ENCODE assay signal across 1 cellular context in the genomic region with DNA sequence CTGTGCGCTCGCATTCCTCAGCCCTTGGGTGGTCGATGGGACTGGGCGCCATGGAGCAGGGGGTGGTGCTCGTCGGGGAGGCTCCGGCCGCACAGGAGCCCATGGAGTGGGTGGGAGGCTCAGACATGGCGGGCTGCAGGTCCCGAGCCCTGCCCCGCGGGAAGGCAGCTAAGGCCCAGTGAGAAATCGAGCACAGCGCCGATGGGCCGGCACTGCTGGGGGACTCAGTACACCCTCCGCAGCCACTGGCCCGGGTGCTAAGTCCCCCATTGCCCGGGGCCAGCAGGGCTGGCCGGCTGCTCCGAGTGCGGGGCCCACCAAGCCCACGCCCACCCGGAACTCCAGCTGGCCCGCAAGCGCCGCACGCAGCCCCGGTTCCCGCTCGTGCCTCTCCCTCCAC.
DNase-seq lines count a peak whose midpoint lies in the region.
"Not testable (repeated sequence)": the region's sequence is repeated elsewhere in the genome, so short reads cannot be mapped to it uniquely, and the experiment has no call there.

No MANE protein-coding gene starts in this region.

- DNase-seq in posterior vena cava (ENCODE audit: low spot score): peak; percentile 51

- intact Hi-C loops in posterior vena cava (cut with DNase I): not testable (repeated sequence)
